16 cellular contexts compared by ENCODE assay signal in the genomic region with DNA sequence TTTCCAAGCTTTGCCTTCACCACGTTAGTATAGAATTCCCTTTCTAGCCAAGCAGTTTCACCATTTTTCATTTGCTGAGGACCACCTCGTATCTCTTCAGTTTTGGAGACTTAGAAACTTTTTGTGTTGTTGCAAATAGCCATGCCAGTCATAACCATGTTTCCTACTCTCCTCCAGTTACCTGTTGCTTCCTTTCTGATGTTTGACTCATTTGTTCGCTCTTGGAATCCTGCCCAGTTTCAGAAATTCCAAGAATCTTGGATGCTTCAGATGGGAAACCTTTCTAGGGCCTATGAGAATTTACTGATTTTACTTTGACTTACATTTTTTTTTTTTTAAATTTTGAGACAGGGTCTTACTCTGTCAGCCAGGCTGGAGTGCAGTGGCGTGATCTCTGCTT.
DNase-seq lines count a peak whose midpoint lies in the region; ATAC-seq, FAIRE-seq and TF ChIP-seq lines count a peak whose summit lies in the region.
"Had no signal": no experiment of that assay in that cellular context is flagged by ENCODE, and none has a peak within 500 bp of the region (broad histone marks: within the 10 kb centered on the region; RNA-seq: fewer than 3 reads in every experiment).

No MANE protein-coding gene starts in this region.

- no peak for ATAC-seq in HG03469 (IDR thresholded peaks at IDR 0.05; ENCODE audit: unreplicated experiment)

- DNase-seq in MCF 10A (ENCODE audit: unreplicated experiment) = peak; percentile 82
- DNase-seq in breast epithelium (ENCODE audit: low spot score in 2 of 2) = no peak
- peak; percentile 20 for DNase-seq in brain microvascular endothelial cell
- DNase-seq in kidney tubule cell (ENCODE audit: low spot score) = peak; percentile 89
- peak; percentile 37 for DNase-seq in urothelium cell line (ENCODE audit: low spot score)
- DNase-seq in NK-92 treated with Interleukin-12 subunit alpha and Interleukin-12 subunit beta, amount 100 ng/mL, for 24 hours (lab: John Stamatoyannopoulos, UW) = no peak
- no peak for DNase-seq in DMS153 (lab: John Stamatoyannopoulos, UW)
- DNase-seq: activated CD4-positive, alpha-beta T cell treated with anti-CD3 and anti-CD28 coated beads, Interleukin-2, amount 10 ng/mL, durations not matched to agents 7 days and 5 days; aorta; Caco-2; head of caudate nucleus; naive B cell; NCI-H1930; NCI-H774; SIG-M5 had no signal

- peaks cover 30% of the 10 kb centered on the region for H3K4me1 Mint-ChIP-seq in MCF 10A (ENCODE audit: insufficient read depth, unreplicated experiment)

- in situ Hi-C loops in brain microvascular endothelial cell (cut with HindIII; ENCODE audit: low pct_ligation_motif_present, low sequenced_read_pairs) = no loop called here

- H3K36me3 Mint-ChIP-seq in MCF 10A (ENCODE audit: insufficient read depth, unreplicated experiment) = peaks cover 76% of the 10 kb centered on the region

- H3K36me3 ChIP-seq in breast epithelium = no peaks in the 10 kb centered on the region
- peaks cover 20% of the 10 kb centered on the region for H3K36me3 ChIP-seq in brain microvascular endothelial cell (replicated peaks)

- no peak for FAIRE-seq in urothelium cell line (lab: Jason Lieb, UNC)

- BruUV-seq in MCF 10A (replicated peaks; lab: Mats Ljungman, UMichigan) = no TSS peak

- intact Hi-C loops in MCF 10A (cut with micrococcal nuclease) (no loop called here), breast epithelium (cut with DNase I; ENCODE audit: low total_unique reads) (no loop called here)

- H3K9me3 Mint-ChIP-seq in MCF 10A (ENCODE audit: unreplicated experiment) = no peaks in the 10 kb centered on the region
- H3K9me3 Mint-ChIP-seq: activated CD4-positive, alpha-beta T cell treated with anti-CD3 and anti-CD28 coated beads, Interleukin-2, amount 10 ng/mL, durations not matched to agents 7 days and 5 days; naive B cell had no signal

- no peaks in the 10 kb centered on the region for H3K27me3 ChIP-seq in breast epithelium
- H3K27me3 ChIP-seq in brain microvascular endothelial cell (replicated peaks) = no peaks in the 10 kb centered on the region

- TF ChIP-seq CTCF in MCF 10A (IDR thresholded peaks at IDR 0.05; ENCODE audit: unreplicated experiment) = no peak
- no peak for TF ChIP-seq CTCF in breast epithelium (IDR thresholded peaks at IDR 0.05)
- TF ChIP-seq CTCF in brain microvascular endothelial cell (IDR thresholded peaks at IDR 0.05; ENCODE audit: low read depth, low read length, missing control alignments) = no peak

- no peak for TF ChIP-seq POLR2A in breast epithelium (IDR thresholded peaks at IDR 0.05)

- CTCF ChIA-PET in MCF 10A (lab: Yijun Ruan, JAX) = interaction anchor here (0.6 kb wide), 1 partner anchor 27 kb away, joined by 3 read pairs; no protein-coding TSS in a partner anchor

- H3K4me1 ChIP-seq in breast epithelium = peaks cover 3 to 16% of the 10 kb centered on the region in 2 donors
- H3K4me1 ChIP-seq: Caco-2 had no signal

- H3K4me3 ChIP-seq in breast epithelium = no peak overlapping the region
- no peak overlapping the region for H3K4me3 ChIP-seq in brain microvascular endothelial cell (ENCODE audit: low read depth, low read length)

- H3K27ac ChIP-seq in breast epithelium = peak overlapping the region in 1 of 2 donors; percentile 73
- H3K27ac ChIP-seq in brain microvascular endothelial cell = no peak overlapping the region

- no peaks in the 10 kb centered on the region for H3K27me3 Mint-ChIP-seq in MCF 10A (ENCODE audit: insufficient read depth, unreplicated experiment)
- H3K27me3 Mint-ChIP-seq: activated CD4-positive, alpha-beta T cell treated with anti-CD3 and anti-CD28 coated beads, Interleukin-2, amount 10 ng/mL, durations not matched to agents 7 days and 5 days; naive B cell had no signal

- no peak overlapping the region for H3K27ac Mint-ChIP-seq in MCF 10A (ENCODE audit: low read depth, unreplicated experiment)
- H3K27ac Mint-ChIP-seq: activated CD4-positive, alpha-beta T cell treated with anti-CD3 and anti-CD28 coated beads, Interleukin-2, amount 10 ng/mL, durations not matched to agents 7 days and 5 days had no signal

- H3K4me3 Mint-ChIP-seq in MCF 10A (ENCODE audit: unreplicated experiment) = no peak overlapping the region
- H3K4me3 Mint-ChIP-seq: activated CD4-positive, alpha-beta T cell treated with anti-CD3 and anti-CD28 coated beads, Interleukin-2, amount 10 ng/mL, durations not matched to agents 7 days and 5 days; naive B cell had no signal

- H3K9me3 ChIP-seq in breast epithelium = no peaks in the 10 kb centered on the region
- H3K9me3 ChIP-seq: Caco-2 had no signal

- POLR2A ChIA-PET in MCF 10A (lab: Yijun Ruan, JAX) = interaction anchor here (0.5 to 1.8 kb wide), 2 partner anchors 9 to 344 kb away, joined by 3 to 10 read pairs; no protein-coding TSS in a partner anchor

Comparison
In these comparisons a context has a peak if more than half of its experiments do, and no peak if none do; other contexts are left out.
1. DNase-seq: peak in MCF 10A (single experiment), brain microvascular endothelial cell (single experiment), kidney tubule cell (single experiment) and urothelium cell line (single experiment); none in breast epithelium (0 of 2), NK-92 treated with Interleukin-12 subunit alpha and Interleukin-12 subunit beta, amount 100 ng/mL, for 24 hours (single experiment) and DMS153 (single experiment).